Comparison of ENCODE assay signal across 20 cellular contexts in the genomic region with DNA sequence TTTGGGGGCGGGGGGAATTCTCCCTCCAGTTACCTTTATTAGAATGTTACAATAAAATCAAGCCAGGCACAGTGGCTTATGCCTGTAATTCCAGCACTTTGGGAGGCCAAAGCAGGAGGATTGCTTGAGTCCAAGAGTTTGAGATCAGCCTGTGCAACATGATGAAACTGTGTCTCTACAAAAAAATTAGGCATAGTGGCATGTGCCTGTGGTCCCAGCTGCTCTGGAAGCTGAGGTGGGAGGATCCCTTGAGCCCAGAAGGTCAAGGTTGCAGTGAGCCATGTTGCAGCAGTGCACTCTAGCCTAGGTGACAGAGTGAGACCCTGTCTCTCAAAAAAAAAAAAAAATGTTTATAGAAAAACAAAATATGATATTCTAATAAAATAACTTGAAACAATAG. TPM values are rescaled to one million over a fixed set of nuclear protein-coding genes. Genes with fewer than 3 reads are reported as not detected.
DNase-seq lines count a peak whose midpoint lies in the region; ATAC-seq and TF ChIP-seq lines count a peak whose summit lies in the region.
"Had no signal": no experiment of that assay in that cellular context is flagged by ENCODE, and none has a peak within 500 bp of the region (broad histone marks: within the 10 kb centered on the region; RNA-seq: fewer than 3 reads in every experiment).

No MANE protein-coding gene starts in this region.

- peaks cover 14% of the 10 kb centered on the region for H3K4me1 Mint-ChIP-seq in activated T-helper 17 cell treated with anti-CD3 and anti-CD28 coated beads, Interleukin-2, amount 50 U/mL, for 72 hours

- no peaks in the 10 kb centered on the region for H3K27me3 ChIP-seq in left ventricle myocardium inferior (ENCODE audit: low read depth)
- H3K27me3 ChIP-seq: BE2C; BLaER1 treated with 17β-estradiol and CSF1 and Interleukin-3, amounts not matched to agents 10 nM and 100 nM had no signal

- ATAC-seq in Right ventricle myocardium inferior: no peak
- ATAC-seq in activated T-helper 17 cell treated with anti-CD3 and anti-CD28 coated beads, Interleukin-2, amount 50 U/mL, for 72 hours (replicated peaks): no peak
- ATAC-seq in HG03135 (IDR thresholded peaks at IDR 0.05; ENCODE audit: unreplicated experiment): no peak

- no peaks in the 10 kb centered on the region for H3K36me3 Mint-ChIP-seq in activated T-helper 17 cell treated with anti-CD3 and anti-CD28 coated beads, Interleukin-2, amount 50 U/mL, for 72 hours (ENCODE audit: low read depth)

- H3K27ac ChIP-seq in left ventricle myocardium inferior (replicated peaks): peak overlapping the region; percentile 22
- H3K27ac ChIP-seq: 22Rv1; BLaER1 treated with 17β-estradiol and CSF1 and Interleukin-3, amounts not matched to agents 10 nM and 100 nM had no signal

- TF ChIP-seq CTCF in left ventricle myocardium inferior (IDR thresholded peaks at IDR 0.05; ENCODE audit: borderline replicate concordance) (no peak), GM13977 (IDR thresholded peaks at IDR 0.05; ENCODE audit: extremely low read depth, insufficient read depth, missing control alignments) (no peak)

- no peaks in the 10 kb centered on the region for H3K36me3 ChIP-seq in left ventricle myocardium inferior
- H3K36me3 ChIP-seq: BE2C; BLaER1 treated with 17β-estradiol and CSF1 and Interleukin-3, amounts not matched to agents 10 nM and 100 nM; HAP-1 had no signal

- in situ Hi-C loops in GM13977 (cut with MboI; ENCODE audit: low pct_unique_long_range_greater_than_20kb, low sequenced_read_pairs, unreplicated experiment): no loop called here

- H3K27me3 Mint-ChIP-seq in activated T-helper 17 cell treated with anti-CD3 and anti-CD28 coated beads, Interleukin-2, amount 50 U/mL, for 72 hours: no peaks in the 10 kb centered on the region
- H3K27me3 Mint-ChIP-seq: CD4-positive, alpha-beta T cell had no signal

- no peaks in the 10 kb centered on the region for H3K9me3 Mint-ChIP-seq in activated T-helper 17 cell treated with anti-CD3 and anti-CD28 coated beads, Interleukin-2, amount 50 U/mL, for 72 hours
- H3K9me3 Mint-ChIP-seq: CD4-positive, alpha-beta T cell; CD8-positive, alpha-beta memory T cell; HFFc6 had no signal

- intact Hi-C loops in left ventricle myocardium inferior (cut with micrococcal nuclease) (no loop called here), Right ventricle myocardium inferior (cut with DNase I) (no loop called here)

- H3K4me3 ChIP-seq in left ventricle myocardium inferior: no peak overlapping the region
- H3K4me3 ChIP-seq: BLaER1 treated with 17β-estradiol and CSF1 and Interleukin-3, amounts not matched to agents 10 nM and 100 nM; HAP-1 had no signal

- no peaks in the 10 kb centered on the region for H3K9me3 ChIP-seq in left ventricle myocardium inferior (replicated peaks)
- H3K9me3 ChIP-seq: BE2C; BLaER1 treated with 17β-estradiol and CSF1 and Interleukin-3, amounts not matched to agents 10 nM and 100 nM; HAP-1 had no signal

- DNase-seq in left ventricle myocardium inferior (no peak), Right ventricle myocardium inferior (ENCODE audit: missing footprints) (no peak), OCI-M1 (lab: John Stamatoyannopoulos, UW) (peak; percentile 14), GM13977 (ENCODE audit: low spot score) (no peak), HPDE6-E6E7 (ENCODE audit: extremely low spot score) (no peak)
- DNase-seq: BE2C; Calu3; CD4-positive, alpha-beta T cell; CD8-positive, alpha-beta memory T cell; DMS53; DMS79 treated with DMSO at 0.1 percent for 48 hours; GF-D8; GOT3; HFFc6 had no signal

- peak overlapping the region; percentile 13 for H3K27ac Mint-ChIP-seq in activated T-helper 17 cell treated with anti-CD3 and anti-CD28 coated beads, Interleukin-2, amount 50 U/mL, for 72 hours
- H3K27ac Mint-ChIP-seq: HFFc6 had no signal

- H3K4me1 ChIP-seq in left ventricle myocardium inferior: peaks cover 39% of the 10 kb centered on the region
- H3K4me1 ChIP-seq: BE2C had no signal

- no peak overlapping the region for H3K4me3 Mint-ChIP-seq in activated T-helper 17 cell treated with anti-CD3 and anti-CD28 coated beads, Interleukin-2, amount 50 U/mL, for 72 hours
- H3K4me3 Mint-ChIP-seq: CD14-positive monocyte; CD4-positive, alpha-beta T cell; CD8-positive, alpha-beta memory T cell; HFFc6 had no signal

RNA-seq across cellular contexts. Expression of a gene that starts 5.3 kb away (rescaled TPM):
- total RNA-seq in left ventricle myocardium inferior (251 TPM), Right ventricle myocardium inferior (261 TPM)
- total RNA-seq in activated T-helper 17 cell treated with anti-CD3 and anti-CD28 coated beads, Interleukin-2, amount 50 U/mL, for 72 hours: 100 to 1,000 TPM; 403 to 450 TPM

RNA-seq across cellular contexts. Expression of a gene that starts 36.1 kb away (rescaled TPM):
- total RNA-seq in left ventricle myocardium inferior (17.1 TPM), Right ventricle myocardium inferior (17.1 TPM)
- total RNA-seq in activated T-helper 17 cell treated with anti-CD3 and anti-CD28 coated beads, Interleukin-2, amount 50 U/mL, for 72 hours: 10 to 100 TPM; 24.6 to 35.6 TPM
